In genomic region chr19:751501-752341, GRCh38 we compare ENCODE assay signal across 8 cellular contexts. TPM values are rescaled to one million over a fixed set of nuclear protein-coding genes. Genes with fewer than 3 reads are reported as not detected.
A peak's percentile ranks its signal among the peaks of the same experiment; 100 is the strongest.
DNase-seq lines count a peak whose midpoint lies in the region; ATAC-seq and TF ChIP-seq lines count a peak whose summit lies in the region.

No MANE protein-coding gene starts in this region.

- intact Hi-C loops in breast epithelium (cut with DNase I; ENCODE audit: low total_unique reads) (loop anchor here (10.0 kb wide), 1 partner anchor 233 kb away; the partner anchor contains the start of gene WDR18), left lung (cut with DNase I) (no loop called here)

- H3K27me3 ChIP-seq in breast epithelium (no peaks in the 10 kb centered on the region), left lung (peaks cover 0 to 29% of the 10 kb centered on the region in 2 donors)

- peak overlapping the region; percentile 40 to 61 for H3K27ac ChIP-seq in breast epithelium
- H3K27ac ChIP-seq in left lung, result peak overlapping the region; percentile 53 to 68

- TF ChIP-seq POLR2A in breast epithelium (IDR thresholded peaks at IDR 0.05), result no peak

- H3K9me3 ChIP-seq in breast epithelium, result peaks cover 0 to 17% of the 10 kb centered on the region in 2 donors
- peaks cover 0 to 14% of the 10 kb centered on the region in 2 donors for H3K9me3 ChIP-seq in left lung

- H3K36me3 ChIP-seq in breast epithelium (no peaks in the 10 kb centered on the region), left lung (no peaks in the 10 kb centered on the region)

- no peak for TF ChIP-seq CTCF in breast epithelium (IDR thresholded peaks at IDR 0.05)
- TF ChIP-seq CTCF in left lung (IDR thresholded peaks at IDR 0.05), result no peak

- ATAC-seq in left lung (peak; percentile 68), GM18867 (IDR thresholded peaks at IDR 0.05; ENCODE audit: unreplicated experiment) (no peak), HG03460 (IDR thresholded peaks at IDR 0.05; ENCODE audit: unreplicated experiment) (no peak), HG02973 (IDR thresholded peaks at IDR 0.05; ENCODE audit: unreplicated experiment) (no peak)
- ATAC-seq in activated CD4-positive, CD25-positive, alpha-beta regulatory T cell treated with anti-CD3 and anti-CD28 coated beads, Interleukin-2, amount 50 U/mL, for 24 hours, result no peak

- peak; percentile 79 for DNase-seq in ACHN
- peak; percentile 86 for DNase-seq in LHCN-M2 (ENCODE audit: low read depth)
- DNase-seq in breast epithelium (ENCODE audit: low spot score in 2 of 2), result no peak
- DNase-seq in left lung, result peak in 1 of 2 donors; percentile 52

- H3K4me3 ChIP-seq in breast epithelium (peak overlapping the region in 2 of 3 donors; percentile 21 to 50), left lung (peak overlapping the region; percentile 25 to 36)

- in situ Hi-C loops in ACHN (cut with HindIII; ENCODE audit: low pct_ligation_motif_present, low pct_unique_long_range_greater_than_20kb, low sequenced_read_pairs), result no loop called here

- H3K4me1 ChIP-seq in breast epithelium, result no peaks in the 10 kb centered on the region
- H3K4me1 ChIP-seq in left lung, result peaks cover 0 to 10% of the 10 kb centered on the region in 2 donors

RNA-seq across cellular contexts. Expression of gene MISP, which starts 0.8 kb away (rescaled TPM):
- total RNA-seq in LHCN-M2 (2014; rRNA removed), result 0.46 and 0.58 TPM in 2 replicates
- 1.1 TPM for polyA plus RNA-seq in LHCN-M2 (2012)
- 1 to 10 TPM in 2 of 3 donors, under 1 TPM in 1; 0.16 to 3.6 (median 2.5) TPM for total RNA-seq in breast epithelium
- total RNA-seq in left lung, result 10 to 100 TPM; 19.2 to 44.0 TPM

RNA-seq across cellular contexts. Expression of gene PALM, which starts 43.0 kb away (rescaled TPM):
- total RNA-seq in LHCN-M2 (2014; rRNA removed) (2.2 and 2.3 TPM in 2 replicates), breast epithelium (10 to 100 TPM; 16.1 to 61.0 (median 35.1) TPM), left lung (10 to 100 TPM; 30.2 to 33.0 TPM)
- 16.1 TPM for polyA plus RNA-seq in LHCN-M2 (2012)

RNA-seq across cellular contexts. Expression of gene PTBP1, which starts 45.5 kb away (rescaled TPM):
- 425 and 475 TPM in 2 replicates for total RNA-seq in LHCN-M2 (2014; rRNA removed)
- 609 TPM for polyA plus RNA-seq in LHCN-M2 (2012)
- total RNA-seq in breast epithelium, result 100 to 1,000 TPM in 2 of 3 donors, 10 to 100 TPM in 1; 92.0 to 147 (median 131) TPM
- 100 to 1,000 TPM; 236 to 354 TPM for total RNA-seq in left lung

RNA-seq across cellular contexts. Expression of gene PRSS57, which starts 56.5 kb away (rescaled TPM):
- total RNA-seq in LHCN-M2 (2014; rRNA removed), result not detected in 2 replicates
- polyA plus RNA-seq in LHCN-M2 (2012), result not detected
- not detected for total RNA-seq in breast epithelium
- total RNA-seq in left lung, result not detected

Comparison
In these comparisons a context has a peak if more than half of its experiments do, and no peak if none do; other contexts are left out.
1. DNase-seq: peak in ACHN (single experiment) and LHCN-M2 (single experiment); none in breast epithelium (0 of 2).
2. RNA of gene MISP, which starts 0.8 kb away (total RNA-seq): 19.2 to 44.0 TPM in left lung; 0.16 to 3.6 TPM in breast epithelium and 0.46 to 0.58 TPM in LHCN-M2; every median in the first group is over 4 times any median in the second.